ENCODE assay signal across 10 cellular contexts in genomic region chr7:101137651-101138148, GRCh38. TPM values are rescaled to one million over a fixed set of nuclear protein-coding genes. Genes with fewer than 3 reads are reported as not detected.
A peak's percentile ranks its signal among the peaks of the same experiment; 100 is the strongest.
DNase-seq lines count a peak whose midpoint lies in the region; FAIRE-seq and TF ChIP-seq lines count a peak whose summit lies in the region.
"Had no signal": no experiment of that assay in that cellular context is flagged by ENCODE, and none has a peak within 500 bp of the region (broad histone marks: within the 10 kb centered on the region; RNA-seq: fewer than 3 reads in every experiment).

No MANE protein-coding gene starts in this region.

- H3K27me3 ChIP-seq in astrocyte (ENCODE audit: insufficient read depth, low read length) (no peaks in the 10 kb centered on the region), liver (ENCODE audit: control insufficient read depth in 4 of 4, insufficient read depth in 4 of 4, low read length in 3 of 4) (no peaks in the 10 kb centered on the region), thyroid gland (no peaks in the 10 kb centered on the region)

- peaks cover 26% of the 10 kb centered on the region for H3K27me3 Mint-ChIP-seq in activated CD4-positive, alpha-beta T cell treated with anti-CD3 and anti-CD28 coated beads, Interleukin-2, amount 10 ng/mL, durations not matched to agents 24 days and 14 days
- no peaks in the 10 kb centered on the region for H3K27me3 Mint-ChIP-seq in astrocyte (ENCODE audit: low read depth, unreplicated experiment)

- no peaks in the 10 kb centered on the region for H3K9me3 Mint-ChIP-seq in activated CD4-positive, alpha-beta T cell treated with anti-CD3 and anti-CD28 coated beads, Interleukin-2, amount 10 ng/mL, durations not matched to agents 24 days and 14 days
- H3K9me3 Mint-ChIP-seq in astrocyte (ENCODE audit: unreplicated experiment) = no peaks in the 10 kb centered on the region

- H3K79me2 ChIP-seq in astrocyte (ENCODE audit: insufficient read depth, low read length) = no peaks in the 10 kb centered on the region

- peak overlapping the region; percentile 66 for H3K4me3 Mint-ChIP-seq in activated CD4-positive, alpha-beta T cell treated with anti-CD3 and anti-CD28 coated beads, Interleukin-2, amount 10 ng/mL, durations not matched to agents 24 days and 14 days
- H3K4me3 Mint-ChIP-seq in astrocyte (ENCODE audit: unreplicated experiment) = peak overlapping the region; percentile 70

- no peak overlapping the region for H3K4me3 ChIP-seq in astrocyte (ENCODE audit: insufficient read depth, low read depth, low read length)
- no peak overlapping the region for H3K4me3 ChIP-seq in liver (ENCODE audit: low read depth in 1 of 3, low read length in 3 of 3)
- no peak overlapping the region for H3K4me3 ChIP-seq in thyroid gland (replicated peaks in 1 of 3)

- no peak for TF ChIP-seq CTCF in astrocyte (IDR thresholded peaks at IDR 0.05; ENCODE audit: insufficient read depth, low read depth, low read length)
- no peak for TF ChIP-seq CTCF in liver (IDR thresholded peaks at IDR 0.05; ENCODE audit: low read depth, low read length, missing input control)
- TF ChIP-seq CTCF in thyroid gland (IDR thresholded peaks at IDR 0.05) = no peak

- no peak for TF ChIP-seq RAD21 in liver (IDR thresholded peaks at IDR 0.05)

- H2AFZ ChIP-seq in astrocyte (ENCODE audit: low read depth, low read length) = no peak overlapping the region

- H3K4me1 Mint-ChIP-seq in activated CD4-positive, alpha-beta T cell treated with anti-CD3 and anti-CD28 coated beads, Interleukin-2, amount 10 ng/mL, durations not matched to agents 24 days and 14 days = peaks cover 43% of the 10 kb centered on the region
- peaks cover 42% of the 10 kb centered on the region for H3K4me1 Mint-ChIP-seq in astrocyte (ENCODE audit: low read depth, unreplicated experiment)

- no peaks in the 10 kb centered on the region for H3K36me3 Mint-ChIP-seq in activated CD4-positive, alpha-beta T cell treated with anti-CD3 and anti-CD28 coated beads, Interleukin-2, amount 10 ng/mL, durations not matched to agents 24 days and 14 days (ENCODE audit: low read depth)
- peaks cover 20% of the 10 kb centered on the region for H3K36me3 Mint-ChIP-seq in astrocyte (ENCODE audit: low read depth, unreplicated experiment)

- peak overlapping the region; percentile 81 for H3K27ac ChIP-seq in astrocyte (ENCODE audit: low read depth, low read length)
- H3K27ac ChIP-seq in liver (ENCODE audit: low read depth in 1 of 2, low read length in 2 of 2) = peak overlapping the region; percentile 65
- H3K27ac ChIP-seq in thyroid gland = peak overlapping the region in 2 of 3 donors; percentile 38 to 42

- H3K4me1 ChIP-seq in astrocyte (ENCODE audit: insufficient read depth, low read length) = peaks cover 43% of the 10 kb centered on the region
- H3K4me1 ChIP-seq in liver (ENCODE audit: control insufficient read depth in 4 of 4, insufficient read depth in 4 of 4, low read length in 3 of 4) = peaks cover 0 to 6% (median under 1%) of the 10 kb centered on the region in 4 donors
- peaks cover 0 to 14% of the 10 kb centered on the region in 2 donors for H3K4me1 ChIP-seq in thyroid gland

- 70% methylated on average over 8 of the region's 8 CpGs for WGBS in liver
- WGBS in thyroid gland, 2 donors = 80 to 81% methylated on average over 8 of the region's 8 CpGs

- peaks cover 44% of the 10 kb centered on the region for H3K36me3 ChIP-seq in astrocyte (ENCODE audit: insufficient read depth, low read length)
- H3K36me3 ChIP-seq in liver (ENCODE audit: control insufficient read depth in 4 of 4, insufficient read depth in 3 of 4, low read depth in 1 of 4, low read length in 3 of 4) = peaks cover 5 to 18% (median 14%) of the 10 kb centered on the region in 4 donors
- no peaks in the 10 kb centered on the region for H3K36me3 ChIP-seq in thyroid gland

- peaks cover 54% of the 10 kb centered on the region for H4K20me1 ChIP-seq in astrocyte (ENCODE audit: insufficient read depth, low read length)

- peak overlapping the region; percentile 61 for H3K9ac ChIP-seq in astrocyte (ENCODE audit: low read length)
- H3K9ac ChIP-seq in liver (ENCODE audit: low read depth in 1 of 2, low read length in 2 of 2) = peak overlapping the region in 1 of 2 donors; percentile 36

- intact Hi-C loops in activated CD4-positive, alpha-beta T cell treated with anti-CD3 and anti-CD28 coated beads, Interleukin-2, amount 10 ng/mL, durations not matched to agents 24 days and 14 days (cut with micrococcal nuclease) = loop anchor here (1.0 to 2.0 kb wide), 3 partner anchors 13 to 52 kb away; partner anchors contain the start of gene TRIM56
- intact Hi-C loops in thyroid gland (cut with DNase I) = loop anchor here (5.0 kb wide), 1 partner anchor 50 kb away; the partner anchor contains the start of gene TRIM56

- no peak for FAIRE-seq in astrocyte (lab: Jason Lieb, UNC)

- peak overlapping the region; percentile 63 for H3K4me2 ChIP-seq in astrocyte (ENCODE audit: low read length)

- no peak for TF ChIP-seq POLR2A in thyroid gland (IDR thresholded peaks at IDR 0.05)

- peak overlapping the region; percentile 79 for H3K27ac Mint-ChIP-seq in activated CD4-positive, alpha-beta T cell treated with anti-CD3 and anti-CD28 coated beads, Interleukin-2, amount 10 ng/mL, durations not matched to agents 24 days and 14 days
- H3K27ac Mint-ChIP-seq in astrocyte (ENCODE audit: unreplicated experiment) = peak overlapping the region; percentile 88

- no peak for DNase-seq in activated CD4-positive, alpha-beta T cell treated with anti-CD3 and anti-CD28 coated beads, Interleukin-2, amount 10 ng/mL, durations not matched to agents 24 days and 14 days
- DNase-seq in activated CD4-positive, alpha-beta T cell treated with anti-CD3 and anti-CD28 coated beads for 4 hours = no peak
- DNase-seq in astrocyte (ENCODE audit: low read depth) (no peak), thyroid gland (no peak), ureter (ENCODE audit: low spot score) (no peak)
- DNase-seq in activated naive CD4-positive, alpha-beta T cell treated with Interleukin-2 at 50 U/mL for 16 hours = no peak
- no peak for DNase-seq in stimulated activated CD4-positive, alpha-beta T cell treated with anti-CD3 and anti-CD28 coated beads, Interleukin-12 subunit alpha, Interleukin-12 subunit beta, amount 100 ng/mL, for 4 hours

- H3K9me3 ChIP-seq in astrocyte (ENCODE audit: insufficient read depth, low read depth, low read length) (no peaks in the 10 kb centered on the region), liver (ENCODE audit: control insufficient read depth in 4 of 4, low read length in 3 of 4) (no peaks in the 10 kb centered on the region), thyroid gland (no peaks in the 10 kb centered on the region)

TF ChIP-seq in liver, 16 proteins besides CTCF, POLR2A, EP300 and RAD21:
- no peak for TF ChIP-seq SP1 (IDR thresholded peaks at IDR 0.05)
- TF ChIP-seq MAX (IDR thresholded peaks at IDR 0.05) = no peak
- TF ChIP-seq ATF3 (IDR thresholded peaks at IDR 0.05) = no peak
- TF ChIP-seq TAF1 (conservative IDR thresholded peaks at IDR 0.05) = no peak
- TF ChIP-seq HNF4A (conservative IDR thresholded peaks at IDR 0.05) = peak; percentile 12 to 46
- TF ChIP-seq NR2F2 (IDR thresholded peaks at IDR 0.05) = no peak

RNA-seq across cellular contexts. Expression of gene SERPINE1, which starts 10.8 kb away (rescaled TPM):
- total RNA-seq in activated CD4-positive, alpha-beta T cell treated with anti-CD3 and anti-CD28 coated beads, Interleukin-2, amount 10 ng/mL, durations not matched to agents 24 days and 14 days = 0.33 and 0.45 TPM in 2 replicates
- total RNA-seq in astrocyte (1,303 and 1,496 TPM in 2 replicates), liver (10 to 100 TPM in 1 of 2 donors, under 1 TPM in 1; 0.93 to 10.2 TPM), thyroid gland (10 to 100 TPM in 1 of 4 donors, 1 to 10 TPM in 3; 4.7 to 18.6 (median 7.6) TPM), ureter (4.3 TPM)
- 10 to 100 TPM in 1 of 2 donors, 1 to 10 TPM in 1; 5.8 to 18.6 TPM for polyA plus RNA-seq in liver
- total RNA-seq: SK-MEL-5 had no signal

RNA-seq across cellular contexts. Expression of gene AP1S1, which starts 16.6 kb away (rescaled TPM):
- 44.2 and 49.2 TPM in 2 replicates for total RNA-seq in activated CD4-positive, alpha-beta T cell treated with anti-CD3 and anti-CD28 coated beads, Interleukin-2, amount 10 ng/mL, durations not matched to agents 24 days and 14 days
- total RNA-seq in astrocyte (172 and 181 TPM in 2 replicates), liver (10 to 100 TPM; 20.9 to 23.1 TPM), thyroid gland (10 to 100 TPM; 29.0 to 59.6 (median 41.3) TPM), ureter (50.5 TPM)
- 10 to 100 TPM; 13.8 to 25.7 TPM for polyA plus RNA-seq in liver

RNA-seq across cellular contexts. Expression of gene VGF, which starts 27.7 kb away (rescaled TPM):
- total RNA-seq in activated CD4-positive, alpha-beta T cell treated with anti-CD3 and anti-CD28 coated beads, Interleukin-2, amount 10 ng/mL, durations not matched to agents 24 days and 14 days = 0.23 and 0.28 TPM in 2 replicates
- total RNA-seq in astrocyte (40.5 and 51.8 TPM in 2 replicates), liver (not detected), thyroid gland (1 to 10 TPM in 2 of 4 donors, not detected in 2; 1.3 to 2.3 TPM), ureter (not detected)
- not detected for polyA plus RNA-seq in liver
- total RNA-seq: urinary bladder had no signal

RNA-seq across cellular contexts. Expression of gene NAT16, which starts 42.4 kb away (rescaled TPM):
- total RNA-seq in activated CD4-positive, alpha-beta T cell treated with anti-CD3 and anti-CD28 coated beads, Interleukin-2, amount 10 ng/mL, durations not matched to agents 24 days and 14 days = not detected in 2 replicates
- 0.16 TPM in 1 of 2 replicates, not detected in the other for total RNA-seq in astrocyte
- total RNA-seq in liver = not detected
- polyA plus RNA-seq in liver = not detected
- 1 to 10 TPM in 1 of 4 donors, under 1 TPM in 1, not detected in 2; 0.29 to 1.4 TPM for total RNA-seq in thyroid gland
- not detected for total RNA-seq in ureter
- total RNA-seq: urinary bladder had no signal
- polyA plus RNA-seq: urinary bladder had no signal

RNA-seq across cellular contexts. Expression of gene TRIM56, which starts 52.4 kb away (rescaled TPM):
- total RNA-seq in activated CD4-positive, alpha-beta T cell treated with anti-CD3 and anti-CD28 coated beads, Interleukin-2, amount 10 ng/mL, durations not matched to agents 24 days and 14 days = 41.1 and 44.5 TPM in 2 replicates
- 24.2 and 24.4 TPM in 2 replicates for total RNA-seq in astrocyte
- 10 to 100 TPM in 1 of 2 donors, 1 to 10 TPM in 1; 9.2 to 15.6 TPM for total RNA-seq in liver
- 1 to 10 TPM; 4.8 to 6.1 TPM for polyA plus RNA-seq in liver
- 10 to 100 TPM; 19.6 to 36.4 (median 28.5) TPM for total RNA-seq in thyroid gland
- total RNA-seq in ureter = 57.3 TPM

Comparison
In these comparisons a context has a peak if more than half of its experiments do, and no peak if none do; other contexts are left out.
1. RNA of gene SERPINE1, which starts 10.8 kb away (total RNA-seq): 1,303 to 1,496 TPM in astrocyte; 0.93 to 10.2 TPM in liver, 4.7 to 18.6 TPM in thyroid gland, 4.3 TPM in ureter (single experiment) and 0.33 to 0.45 TPM in activated CD4-positive, alpha-beta T cell treated with anti-CD3 and anti-CD28 coated beads, Interleukin-2, amount 10 ng/mL, durations not matched to agents 24 days and 14 days; every median in the first group is over 10 times any median in the second.
2. RNA of gene VGF, which starts 27.7 kb away (total RNA-seq): 40.5 to 51.8 TPM in astrocyte; 1.3 to 2.3 TPM in thyroid gland, 0.23 to 0.28 TPM in activated CD4-positive, alpha-beta T cell treated with anti-CD3 and anti-CD28 coated beads, Interleukin-2, amount 10 ng/mL, durations not matched to agents 24 days and 14 days, not detected in ureter (single experiment) and not detected in liver; every median in the first group is over 10 times any median in the second.
3. Peak in every context shown above with its lines, with median percentiles within 50 percentile points of each other: H3K27ac ChIP-seq.